In the genomic region with DNA sequence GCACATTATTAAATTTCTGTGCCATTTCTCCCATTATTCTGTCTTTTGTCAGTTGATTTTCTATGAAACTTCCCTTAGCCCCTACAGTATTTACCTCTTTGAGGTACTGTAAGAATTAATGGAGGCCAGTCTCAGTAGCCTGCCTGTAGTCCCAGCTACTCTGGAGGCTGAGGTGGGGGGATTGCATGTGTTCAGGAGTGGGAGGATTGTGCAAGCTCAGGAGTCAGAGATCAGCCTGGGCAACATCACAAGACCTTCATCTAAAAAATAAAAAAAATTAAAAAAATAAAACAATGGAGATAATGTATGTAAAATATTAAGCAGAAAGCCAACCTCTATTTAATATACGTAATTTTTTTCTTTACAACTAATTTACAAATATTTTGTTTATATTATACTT, we compare ENCODE assay signal across 16 cellular contexts.
DNase-seq lines count a peak whose midpoint lies in the region; ATAC-seq, FAIRE-seq and TF ChIP-seq lines count a peak whose summit lies in the region.
"Had no signal": no experiment of that assay in that cellular context is flagged by ENCODE, and none has a peak within 500 bp of the region (broad histone marks: within the 10 kb centered on the region; RNA-seq: fewer than 3 reads in every experiment).

No MANE protein-coding gene starts in this region.

- H3K27ac Mint-ChIP-seq in CD8-positive, alpha-beta memory T cell: peak overlapping the region in 2 of 8 donors; percentile 42 to 78

- H3K9me3 Mint-ChIP-seq in CD8-positive, alpha-beta memory T cell: peaks cover 0 to 2% (median 0%) of the 10 kb centered on the region in 5 donors
- H3K9me3 Mint-ChIP-seq: natural killer cell treated with Interleukin-12 subunit alpha and Interleukin-12 subunit beta and Interleukin-15 and Interleukin-18, amount 100 ng/mL, for 72 hours had no signal

- H3K27ac ChIP-seq in A549 (peak overlapping the region; percentile 31 to 72; a peak in 4 of 6 replicates), RWPE2 (ENCODE audit: poor library complexity, severe bottlenecking) (peak overlapping the region; percentile 93), Peyer's patch (no peak overlapping the region)
- peak overlapping the region; percentile 55 for H3K27ac ChIP-seq in CD8-positive, alpha-beta memory T cell (ENCODE audit: low read depth, low read length)
- H3K27ac ChIP-seq: ascending aorta, C4-2B, uterus had no signal

- H3K36me3 ChIP-seq in CD8-positive, alpha-beta memory T cell (ENCODE audit: insufficient read depth, low read length): no peaks in the 10 kb centered on the region
- H3K36me3 ChIP-seq in RWPE2 (ENCODE audit: low read depth) (no peaks in the 10 kb centered on the region), Peyer's patch (no peaks in the 10 kb centered on the region)
- H3K36me3 ChIP-seq: ascending aorta, uterus had no signal

- H3K4me1 ChIP-seq in A549 (peaks cover 14% of the 10 kb centered on the region; the same call in 2 of the 3 replicates), RWPE2 (ENCODE audit: insufficient read depth, poor library complexity, severe bottlenecking) (peaks cover 22% of the 10 kb centered on the region), Peyer's patch (peaks cover 0 to 17% (median 4%) of the 10 kb centered on the region in 4 donors)
- peaks cover 36% of the 10 kb centered on the region for H3K4me1 ChIP-seq in CD8-positive, alpha-beta memory T cell (ENCODE audit: insufficient read depth, low read length)
- H3K4me1 ChIP-seq: uterus had no signal

- no peak overlapping the region; the same call in 2 of the 3 replicates for H3K4me2 ChIP-seq in A549

- H3K4me1 Mint-ChIP-seq in CD8-positive, alpha-beta memory T cell: peaks cover 34 to 36% (median 35%) of the 10 kb centered on the region in 3 donors

- H3K4me3 ChIP-seq in A549 (no peak overlapping the region), RWPE2 (ENCODE audit: severe bottlenecking) (no peak overlapping the region), choroid plexus epithelial cell (ENCODE audit: low read depth, low read length) (no peak overlapping the region), Peyer's patch (no peak overlapping the region)
- H3K4me3 ChIP-seq in CD8-positive, alpha-beta memory T cell (ENCODE audit: low read length): no peak overlapping the region
- H3K4me3 ChIP-seq: ascending aorta, uterus had no signal

- peaks cover 1 to 5% (median 3%) of the 10 kb centered on the region in 3 donors for H3K36me3 Mint-ChIP-seq in CD8-positive, alpha-beta memory T cell

- H3K27me3 ChIP-seq in CD8-positive, alpha-beta memory T cell (ENCODE audit: insufficient read depth, low read length, poor library complexity, severe bottlenecking): no peaks in the 10 kb centered on the region
- no peaks in the 10 kb centered on the region for H3K27me3 ChIP-seq in RWPE2 (ENCODE audit: insufficient read depth, poor library complexity, severe bottlenecking)
- H3K27me3 ChIP-seq in Peyer's patch: no peaks in the 10 kb centered on the region
- H3K27me3 ChIP-seq: ascending aorta, uterus had no signal

- WGBS in A549 (ENCODE audit: missing lambda C conversion rate): 89% methylated on average over 1 of the region's 1 CpG

- FAIRE-seq in A549 (lab: Jason Lieb, UNC): no peak

- H3K9me3 ChIP-seq in A549 (no peaks in the 10 kb centered on the region), RWPE2 (ENCODE audit: severe bottlenecking) (no peaks in the 10 kb centered on the region), Peyer's patch (no peaks in the 10 kb centered on the region)
- H3K9me3 ChIP-seq in CD8-positive, alpha-beta memory T cell (ENCODE audit: low read length): no peaks in the 10 kb centered on the region
- H3K9me3 ChIP-seq: ascending aorta, uterus had no signal

- peak overlapping the region in 1 of 7 donors; percentile 24 for H3K4me3 Mint-ChIP-seq in CD8-positive, alpha-beta memory T cell

- TF ChIP-seq RAD21 in A549 (conservative IDR thresholded peaks at IDR 0.05 in 1 of 2, IDR thresholded peaks at IDR 0.05 in 1 of 2): no peak

- TF ChIP-seq CTCF in A549 (IDR thresholded peaks at IDR 0.05) (no peak), RWPE2 (IDR thresholded peaks at IDR 0.05; ENCODE audit: poor library complexity, severe bottlenecking) (no peak), choroid plexus epithelial cell (conservative IDR thresholded peaks at IDR 0.05; ENCODE audit: low read depth, low read length) (no peak), Peyer's patch (IDR thresholded peaks at IDR 0.05) (no peak)

- TF ChIP-seq EP300 in A549 (IDR thresholded peaks at IDR 0.05): no peak

- ATAC-seq in A549 (no peak), RWPE2 (ENCODE audit: low read depth) (no peak)
- ATAC-seq: natural killer cell treated with Interleukin-12 subunit alpha and Interleukin-12 subunit beta and Interleukin-15 and Interleukin-18, amount 100 ng/mL, for 72 hours; right cardiac atrium had no signal

- POLR2A ChIA-PET in A549 (lab: Yijun Ruan, JAX): interaction anchor here (0.7 to 5.7 kb wide), 4 partner anchors 33 to 59 kb away, joined by 4 to 94 read pairs (median 5); a partner anchor contains a TSS
- POLR2A ChIA-PET in CD8-positive, alpha-beta memory T cell (lab: Charles Lee): interaction anchor here (0.5 to 6.6 kb wide), 5 partner anchors 11 to 1638 kb away, joined by 3 to 245 read pairs (median 138); a partner anchor contains a TSS

- CTCF ChIA-PET in A549 (lab: Yijun Ruan, JAX): interaction anchor here (1.8 to 3.9 kb wide), 3 partner anchors 15 to 61 kb away, joined by 4 to 23 read pairs (median 6); a partner anchor contains a TSS
- CTCF ChIA-PET in CD8-positive, alpha-beta memory T cell (lab: Charles Lee): interaction anchor here (1.1 to 7.9 kb wide), 6 partner anchors 10 to 62 kb away, joined by 3 to 168 read pairs (median 51); a partner anchor contains a TSS

- peaks cover 0 to 4% of the 10 kb centered on the region in 2 donors for H3K27me3 Mint-ChIP-seq in CD8-positive, alpha-beta memory T cell
- H3K27me3 Mint-ChIP-seq: natural killer cell treated with Interleukin-12 subunit alpha and Interleukin-12 subunit beta and Interleukin-15 and Interleukin-18, amount 100 ng/mL, for 72 hours had no signal

- TF ChIP-seq POLR2A in A549 (IDR thresholded peaks at IDR 0.05; ENCODE audit: low read length) (no peak), Peyer's patch (IDR thresholded peaks at IDR 0.05) (no peak)

- DNase-seq in A549 (ENCODE audit: low read depth in 1 of 2, low spot score in 1 of 2): no peak
- DNase-seq in CD8-positive, alpha-beta memory T cell: no peak
- no peak for DNase-seq in RWPE2 (ENCODE audit: low spot score)
- DNase-seq in choroid plexus epithelial cell (ENCODE audit: low read depth): peak; percentile 43
- no peak for DNase-seq in NCI-H345 treated with DMSO at 0.1 percent for 48 hours (lab: John Stamatoyannopoulos, UW; ENCODE audit: unreplicated experiment)
- no peak for DNase-seq in dedifferentiated amniotic fluid mesenchymal stem cell (ENCODE audit: extremely low spot score)
- no peak for DNase-seq in SHP77 treated with DMSO at 0.1 percent for 48 hours (lab: John Stamatoyannopoulos, UW)
- no peak for DNase-seq in Peyer's patch
- DNase-seq: dermis blood vessel endothelial cell; NCI-H1048; right cardiac atrium; stimulated activated CD4-positive, alpha-beta T cell treated with anti-CD3 and anti-CD28 coated beads, Interleukin-4, amount 100 ng/mL, for 24 hours; uterus had no signal

TF ChIP-seq in A549, 52 proteins besides CTCF, POLR2A, EP300 and RAD21:
- TF ChIP-seq FOSB (CRISPR knock-in tag; IDR thresholded peaks at IDR 0.05): no peak
- TF ChIP-seq, protein P1, sequence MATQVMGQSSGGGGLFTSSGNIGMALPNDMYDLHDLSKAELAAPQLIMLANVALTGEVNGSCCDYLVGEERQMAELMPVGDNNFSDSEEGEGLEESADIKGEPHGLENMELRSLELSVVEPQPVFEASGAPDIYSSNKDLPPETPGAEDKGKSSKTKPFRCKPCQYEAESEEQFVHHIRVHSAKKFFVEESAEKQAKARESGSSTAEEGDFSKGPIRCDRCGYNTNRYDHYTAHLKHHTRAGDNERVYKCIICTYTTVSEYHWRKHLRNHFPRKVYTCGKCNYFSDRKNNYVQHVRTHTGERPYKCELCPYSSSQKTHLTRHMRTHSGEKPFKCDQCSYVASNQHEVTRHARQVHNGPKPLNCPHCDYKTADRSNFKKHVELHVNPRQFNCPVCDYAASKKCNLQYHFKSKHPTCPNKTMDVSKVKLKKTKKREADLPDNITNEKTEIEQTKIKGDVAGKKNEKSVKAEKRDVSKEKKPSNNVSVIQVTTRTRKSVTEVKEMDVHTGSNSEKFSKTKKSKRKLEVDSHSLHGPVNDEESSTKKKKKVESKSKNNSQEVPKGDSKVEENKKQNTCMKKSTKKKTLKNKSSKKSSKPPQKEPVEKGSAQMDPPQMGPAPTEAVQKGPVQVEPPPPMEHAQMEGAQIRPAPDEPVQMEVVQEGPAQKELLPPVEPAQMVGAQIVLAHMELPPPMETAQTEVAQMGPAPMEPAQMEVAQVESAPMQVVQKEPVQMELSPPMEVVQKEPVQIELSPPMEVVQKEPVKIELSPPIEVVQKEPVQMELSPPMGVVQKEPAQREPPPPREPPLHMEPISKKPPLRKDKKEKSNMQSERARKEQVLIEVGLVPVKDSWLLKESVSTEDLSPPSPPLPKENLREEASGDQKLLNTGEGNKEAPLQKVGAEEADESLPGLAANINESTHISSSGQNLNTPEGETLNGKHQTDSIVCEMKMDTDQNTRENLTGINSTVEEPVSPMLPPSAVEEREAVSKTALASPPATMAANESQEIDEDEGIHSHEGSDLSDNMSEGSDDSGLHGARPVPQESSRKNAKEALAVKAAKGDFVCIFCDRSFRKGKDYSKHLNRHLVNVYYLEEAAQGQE (IDR thresholded peaks at IDR 0.05): no peak
- TF ChIP-seq HOXA7 (CRISPR knock-in tag; IDR thresholded peaks at IDR 0.05): no peak
- TF ChIP-seq CHD2 (IDR thresholded peaks at IDR 0.05; ENCODE audit: low read length, partially characterized antibody): no peak

Comparison
In these comparisons a context has a peak if more than half of its experiments do, and no peak if none do; other contexts are left out.
1. H3K27ac ChIP-seq: peak in A549 (2 of 2), CD8-positive, alpha-beta memory T cell (single experiment) and RWPE2 (single experiment); none in Peyer's patch (0 of 4).